In the genomic region with DNA sequence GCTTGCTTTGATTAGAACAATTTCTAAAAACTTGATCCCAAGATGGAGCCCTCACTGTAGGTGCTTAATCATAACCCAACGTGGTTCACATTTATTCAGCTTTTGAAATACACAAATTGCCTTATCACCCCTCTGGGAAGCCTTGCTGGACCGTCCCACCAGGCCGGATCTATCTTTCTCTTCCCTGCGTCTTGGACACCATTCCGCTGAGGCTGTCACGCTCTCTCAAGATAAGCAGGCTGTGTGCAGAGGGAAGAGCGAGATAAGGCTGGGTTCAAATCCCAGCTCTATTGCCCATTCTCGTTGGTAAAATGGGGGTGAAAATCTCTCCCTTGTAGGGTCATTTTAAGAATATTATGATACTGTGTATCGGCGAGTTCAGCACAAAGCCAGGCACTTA, we compare ENCODE assay signal across 23 cellular contexts.
"Had no signal": no experiment of that assay in that cellular context is flagged by ENCODE, and none has a peak within 500 bp of the region (broad histone marks: within the 10 kb centered on the region; RNA-seq: fewer than 3 reads in every experiment).

No MANE protein-coding gene starts in this region.

- H3K79me2 ChIP-seq: hepatocyte, parathyroid adenoma had no signal

- H3K4me3 Mint-ChIP-seq: natural killer cell treated with Interleukin-12 subunit alpha and Interleukin-12 subunit beta and Interleukin-15 and Interleukin-18, amount 100 ng/mL, for 72 hours; neural progenitor cell had no signal

- H3K9me3 Mint-ChIP-seq: natural killer cell treated with Interleukin-12 subunit alpha and Interleukin-12 subunit beta and Interleukin-15 and Interleukin-18, amount 100 ng/mL, for 72 hours; neural progenitor cell had no signal

- H3K4me3 ChIP-seq: esophagus squamous epithelium, gastroesophageal sphincter, hepatocyte, left ventricle myocardium inferior, lung, neural progenitor cell, prostate gland, stomach had no signal

- H2AFZ ChIP-seq: hepatocyte, neural progenitor cell, parathyroid adenoma had no signal

- H3K9ac ChIP-seq: neural progenitor cell, parathyroid adenoma had no signal

- H3K27me3 ChIP-seq: gastroesophageal sphincter, hepatocyte, neural progenitor cell, stomach had no signal

- H3K27ac ChIP-seq: epithelial cell of prostate, esophagus squamous epithelium, gastroesophageal sphincter, hepatocyte, left ventricle myocardium inferior, neural progenitor cell, parathyroid adenoma, prostate gland, stomach had no signal

- H3K9me3 ChIP-seq: esophagus squamous epithelium, gastroesophageal sphincter, left ventricle myocardium inferior, prostate gland, stomach had no signal

- H3K4me2 ChIP-seq: hepatocyte, neural progenitor cell had no signal

- H3K27ac Mint-ChIP-seq: natural killer cell treated with Interleukin-12 subunit alpha and Interleukin-12 subunit beta and Interleukin-15 and Interleukin-18, amount 100 ng/mL, for 72 hours; neural progenitor cell had no signal

- DNase-seq: effector memory CD4-positive, alpha-beta T cell; esophagus squamous epithelium; foreskin fibroblast; glutamatergic neuron; kidney; left cardiac atrium; left ventricle myocardium inferior; mesenchymal stem cell; midbrain; stimulated activated CD4-positive, alpha-beta T cell treated with anti-CD3 and anti-CD28 coated beads, Interleukin-12 subunit alpha, Interleukin-12 subunit beta, amount 100 ng/mL, for 4 hours; stimulated activated naive CD4-positive, alpha-beta T cell; stomach; substantia nigra; trophoblast cell had no signal

- ATAC-seq: gastroesophageal sphincter; natural killer cell treated with Interleukin-12 subunit alpha and Interleukin-12 subunit beta and Interleukin-15 and Interleukin-18, amount 100 ng/mL, for 72 hours; sciatic nerve had no signal

- H3K27me3 Mint-ChIP-seq: natural killer cell treated with Interleukin-12 subunit alpha and Interleukin-12 subunit beta and Interleukin-15 and Interleukin-18, amount 100 ng/mL, for 72 hours had no signal

- H3K36me3 Mint-ChIP-seq: natural killer cell treated with Interleukin-12 subunit alpha and Interleukin-12 subunit beta and Interleukin-15 and Interleukin-18, amount 100 ng/mL, for 72 hours; neural progenitor cell had no signal

- H3K36me3 ChIP-seq: esophagus squamous epithelium, gastroesophageal sphincter, left ventricle myocardium inferior, neural progenitor cell, prostate gland, stomach had no signal

- FAIRE-seq: kidney had no signal

- H3K4me1 ChIP-seq: gastroesophageal sphincter, parathyroid adenoma, prostate gland had no signal
